In genomic region chr6:103854059-103854458, GRCh38 we compare ENCODE assay signal across 1 cellular context.
TF ChIP-seq lines count a peak whose summit lies in the region.

No MANE protein-coding gene starts in this region.

TF ChIP-seq in H1, 55 proteins besides CTCF, POLR2A, EP300 and RAD21:
- TF ChIP-seq JUN (IDR thresholded peaks at IDR 0.05; ENCODE audit: low read depth, low read length): no peak
- TF ChIP-seq ZNF274 (IDR thresholded peaks at IDR 0.05; ENCODE audit: borderline replicate concordance, extremely low read depth, low read length): no peak
- TF ChIP-seq BACH1 (IDR thresholded peaks at IDR 0.05; ENCODE audit: low read length): no peak
- no peak for TF ChIP-seq CBX5 (IDR thresholded peaks at IDR 0.05; ENCODE audit: low read depth, low read length)
- no peak for TF ChIP-seq YY1 (IDR thresholded peaks at IDR 0.05; ENCODE audit: low read depth, low read length)
- no peak for TF ChIP-seq ATF2 (IDR thresholded peaks at IDR 0.05; ENCODE audit: low read length)
- no peak for TF ChIP-seq CEBPB (IDR thresholded peaks at IDR 0.05; ENCODE audit: low read depth, low read length)
- TF ChIP-seq SIN3A (conservative IDR thresholded peaks at IDR 0.05 in 1 of 2, IDR thresholded peaks at IDR 0.05 in 1 of 2; ENCODE audit: low read depth in 1 of 2, low read length in 2 of 2): no peak
- TF ChIP-seq TCF12 (IDR thresholded peaks at IDR 0.05; ENCODE audit: low read depth, low read length): no peak
- TF ChIP-seq TAF1 (IDR thresholded peaks at IDR 0.05; ENCODE audit: low read depth, low read length): no peak
- no peak for TF ChIP-seq HDAC2 (IDR thresholded peaks at IDR 0.05; ENCODE audit: borderline replicate concordance in 1 of 2, low read depth in 2 of 2, low read length in 2 of 2)
- no peak for TF ChIP-seq CREB1 (IDR thresholded peaks at IDR 0.05)
- TF ChIP-seq, protein P1, sequence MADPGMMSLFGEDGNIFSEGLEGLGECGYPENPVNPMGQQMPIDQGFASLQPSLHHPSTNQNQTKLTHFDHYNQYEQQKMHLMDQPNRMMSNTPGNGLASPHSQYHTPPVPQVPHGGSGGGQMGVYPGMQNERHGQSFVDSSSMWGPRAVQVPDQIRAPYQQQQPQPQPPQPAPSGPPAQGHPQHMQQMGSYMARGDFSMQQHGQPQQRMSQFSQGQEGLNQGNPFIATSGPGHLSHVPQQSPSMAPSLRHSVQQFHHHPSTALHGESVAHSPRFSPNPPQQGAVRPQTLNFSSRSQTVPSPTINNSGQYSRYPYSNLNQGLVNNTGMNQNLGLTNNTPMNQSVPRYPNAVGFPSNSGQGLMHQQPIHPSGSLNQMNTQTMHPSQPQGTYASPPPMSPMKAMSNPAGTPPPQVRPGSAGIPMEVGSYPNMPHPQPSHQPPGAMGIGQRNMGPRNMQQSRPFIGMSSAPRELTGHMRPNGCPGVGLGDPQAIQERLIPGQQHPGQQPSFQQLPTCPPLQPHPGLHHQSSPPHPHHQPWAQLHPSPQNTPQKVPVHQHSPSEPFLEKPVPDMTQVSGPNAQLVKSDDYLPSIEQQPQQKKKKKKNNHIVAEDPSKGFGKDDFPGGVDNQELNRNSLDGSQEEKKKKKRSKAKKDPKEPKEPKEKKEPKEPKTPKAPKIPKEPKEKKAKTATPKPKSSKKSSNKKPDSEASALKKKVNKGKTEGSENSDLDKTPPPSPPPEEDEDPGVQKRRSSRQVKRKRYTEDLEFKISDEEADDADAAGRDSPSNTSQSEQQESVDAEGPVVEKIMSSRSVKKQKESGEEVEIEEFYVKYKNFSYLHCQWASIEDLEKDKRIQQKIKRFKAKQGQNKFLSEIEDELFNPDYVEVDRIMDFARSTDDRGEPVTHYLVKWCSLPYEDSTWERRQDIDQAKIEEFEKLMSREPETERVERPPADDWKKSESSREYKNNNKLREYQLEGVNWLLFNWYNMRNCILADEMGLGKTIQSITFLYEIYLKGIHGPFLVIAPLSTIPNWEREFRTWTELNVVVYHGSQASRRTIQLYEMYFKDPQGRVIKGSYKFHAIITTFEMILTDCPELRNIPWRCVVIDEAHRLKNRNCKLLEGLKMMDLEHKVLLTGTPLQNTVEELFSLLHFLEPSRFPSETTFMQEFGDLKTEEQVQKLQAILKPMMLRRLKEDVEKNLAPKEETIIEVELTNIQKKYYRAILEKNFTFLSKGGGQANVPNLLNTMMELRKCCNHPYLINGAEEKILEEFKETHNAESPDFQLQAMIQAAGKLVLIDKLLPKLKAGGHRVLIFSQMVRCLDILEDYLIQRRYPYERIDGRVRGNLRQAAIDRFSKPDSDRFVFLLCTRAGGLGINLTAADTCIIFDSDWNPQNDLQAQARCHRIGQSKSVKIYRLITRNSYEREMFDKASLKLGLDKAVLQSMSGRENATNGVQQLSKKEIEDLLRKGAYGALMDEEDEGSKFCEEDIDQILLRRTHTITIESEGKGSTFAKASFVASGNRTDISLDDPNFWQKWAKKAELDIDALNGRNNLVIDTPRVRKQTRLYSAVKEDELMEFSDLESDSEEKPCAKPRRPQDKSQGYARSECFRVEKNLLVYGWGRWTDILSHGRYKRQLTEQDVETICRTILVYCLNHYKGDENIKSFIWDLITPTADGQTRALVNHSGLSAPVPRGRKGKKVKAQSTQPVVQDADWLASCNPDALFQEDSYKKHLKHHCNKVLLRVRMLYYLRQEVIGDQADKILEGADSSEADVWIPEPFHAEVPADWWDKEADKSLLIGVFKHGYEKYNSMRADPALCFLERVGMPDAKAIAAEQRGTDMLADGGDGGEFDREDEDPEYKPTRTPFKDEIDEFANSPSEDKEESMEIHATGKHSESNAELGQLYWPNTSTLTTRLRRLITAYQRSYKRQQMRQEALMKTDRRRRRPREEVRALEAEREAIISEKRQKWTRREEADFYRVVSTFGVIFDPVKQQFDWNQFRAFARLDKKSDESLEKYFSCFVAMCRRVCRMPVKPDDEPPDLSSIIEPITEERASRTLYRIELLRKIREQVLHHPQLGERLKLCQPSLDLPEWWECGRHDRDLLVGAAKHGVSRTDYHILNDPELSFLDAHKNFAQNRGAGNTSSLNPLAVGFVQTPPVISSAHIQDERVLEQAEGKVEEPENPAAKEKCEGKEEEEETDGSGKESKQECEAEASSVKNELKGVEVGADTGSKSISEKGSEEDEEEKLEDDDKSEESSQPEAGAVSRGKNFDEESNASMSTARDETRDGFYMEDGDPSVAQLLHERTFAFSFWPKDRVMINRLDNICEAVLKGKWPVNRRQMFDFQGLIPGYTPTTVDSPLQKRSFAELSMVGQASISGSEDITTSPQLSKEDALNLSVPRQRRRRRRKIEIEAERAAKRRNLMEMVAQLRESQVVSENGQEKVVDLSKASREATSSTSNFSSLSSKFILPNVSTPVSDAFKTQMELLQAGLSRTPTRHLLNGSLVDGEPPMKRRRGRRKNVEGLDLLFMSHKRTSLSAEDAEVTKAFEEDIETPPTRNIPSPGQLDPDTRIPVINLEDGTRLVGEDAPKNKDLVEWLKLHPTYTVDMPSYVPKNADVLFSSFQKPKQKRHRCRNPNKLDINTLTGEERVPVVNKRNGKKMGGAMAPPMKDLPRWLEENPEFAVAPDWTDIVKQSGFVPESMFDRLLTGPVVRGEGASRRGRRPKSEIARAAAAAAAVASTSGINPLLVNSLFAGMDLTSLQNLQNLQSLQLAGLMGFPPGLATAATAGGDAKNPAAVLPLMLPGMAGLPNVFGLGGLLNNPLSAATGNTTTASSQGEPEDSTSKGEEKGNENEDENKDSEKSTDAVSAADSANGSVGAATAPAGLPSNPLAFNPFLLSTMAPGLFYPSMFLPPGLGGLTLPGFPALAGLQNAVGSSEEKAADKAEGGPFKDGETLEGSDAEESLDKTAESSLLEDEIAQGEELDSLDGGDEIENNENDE (IDR thresholded peaks at IDR 0.05; ENCODE audit: insufficient replicate concordance, low read length): no peak
- TF ChIP-seq GTF2F1 (IDR thresholded peaks at IDR 0.05; ENCODE audit: borderline replicate concordance, low read depth, low read length): no peak
- no peak for TF ChIP-seq SIRT6 (IDR thresholded peaks at IDR 0.05; ENCODE audit: low read length)
- no peak for TF ChIP-seq SP4 (IDR thresholded peaks at IDR 0.05; ENCODE audit: low read length)
- no peak for TF ChIP-seq SUZ12 (IDR thresholded peaks at IDR 0.05; ENCODE audit: low read length)
TF ChIP-seq in H1: peak in this region for 0.
